In the genomic region with DNA sequence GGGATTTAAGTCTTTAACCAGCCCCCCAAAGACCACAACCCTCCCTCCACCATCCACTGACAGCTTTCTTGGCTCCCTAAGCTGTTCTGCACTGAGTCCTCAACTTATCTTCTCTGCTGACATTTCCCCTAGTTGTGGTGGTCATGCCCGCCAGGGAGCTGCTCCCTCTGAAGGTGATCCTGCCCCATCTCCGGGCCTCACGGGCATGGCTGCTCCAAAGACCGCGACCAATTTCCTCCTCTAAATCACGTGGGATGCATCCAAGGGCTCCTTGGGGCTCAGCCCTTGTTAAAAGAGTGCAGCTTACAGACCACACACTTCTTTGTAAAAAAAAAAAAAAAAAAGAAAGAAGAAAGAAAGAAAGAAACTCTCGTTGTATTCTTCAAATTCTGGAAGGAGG, we compare ENCODE assay signal across 10 cellular contexts. TPM values are rescaled to one million over a fixed set of nuclear protein-coding genes. Genes with fewer than 3 reads are reported as not detected.
DNase-seq lines count a peak whose midpoint lies in the region; ATAC-seq and TF ChIP-seq lines count a peak whose summit lies in the region.
"Had no signal": no experiment of that assay in that cellular context is flagged by ENCODE, and none has a peak within 500 bp of the region (broad histone marks: within the 10 kb centered on the region; RNA-seq: fewer than 3 reads in every experiment).

No MANE protein-coding gene starts in this region.

- peak overlapping the region; percentile 52 to 89 for H3K9ac ChIP-seq in colonic mucosa (ENCODE audit: low read depth in 2 of 2, low read length in 2 of 2)

- no peak for ATAC-seq in upper lobe of right lung
- ATAC-seq in HG02840 (IDR thresholded peaks at IDR 0.05; ENCODE audit: low FRiP score, unreplicated experiment) = no peak

- no peak for TF ChIP-seq CTCF in colonic mucosa (IDR thresholded peaks at IDR 0.05)
- no peak for TF ChIP-seq CTCF in upper lobe of right lung (IDR thresholded peaks at IDR 0.05)

- no peaks in the 10 kb centered on the region for H3K36me3 ChIP-seq in colonic mucosa
- peaks cover 0 to 5% of the 10 kb centered on the region in 2 donors for H3K36me3 ChIP-seq in muscle layer of duodenum (ENCODE audit: control insufficient read depth in 1 of 2, insufficient read depth in 2 of 2, low read length in 2 of 2)
- no peaks in the 10 kb centered on the region for H3K36me3 ChIP-seq in upper lobe of right lung
- H3K36me3 ChIP-seq in MG63 = no peaks in the 10 kb centered on the region

- DNase-seq in activated naive CD4-positive, alpha-beta T cell treated with anti-CD3 and anti-CD28 coated beads, Interleukin-2, amount 50 U/mL, for 16 hours = no peak
- DNase-seq in colonic mucosa (no peak), upper lobe of right lung (no peak), cerebellum (ENCODE audit: low spot score) (no peak), MG63 (no peak)
- DNase-seq: NCI-H69 had no signal

- peak overlapping the region; percentile 31 for H3K4me3 Mint-ChIP-seq in activated naive CD4-positive, alpha-beta T cell treated with anti-CD3 and anti-CD28 coated beads, Interleukin-2, amount 50 U/mL, for 24 hours

- H3K4me3 ChIP-seq in colonic mucosa (no peak overlapping the region), muscle layer of duodenum (ENCODE audit: low read depth in 1 of 2, low read length in 2 of 2) (no peak overlapping the region), upper lobe of right lung (no peak overlapping the region), MG63 (no peak overlapping the region)

- H3K27me3 ChIP-seq in colonic mucosa (no peaks in the 10 kb centered on the region), muscle layer of duodenum (ENCODE audit: low read depth, low read length) (no peaks in the 10 kb centered on the region), upper lobe of right lung (no peaks in the 10 kb centered on the region), MG63 (no peaks in the 10 kb centered on the region)

- H3K36me3 Mint-ChIP-seq in activated naive CD4-positive, alpha-beta T cell treated with anti-CD3 and anti-CD28 coated beads, Interleukin-2, amount 50 U/mL, for 24 hours = no peaks in the 10 kb centered on the region

- no peaks in the 10 kb centered on the region for H3K27me3 Mint-ChIP-seq in activated naive CD4-positive, alpha-beta T cell treated with anti-CD3 and anti-CD28 coated beads, Interleukin-2, amount 50 U/mL, for 24 hours

- H3K27ac Mint-ChIP-seq in activated naive CD4-positive, alpha-beta T cell treated with anti-CD3 and anti-CD28 coated beads, Interleukin-2, amount 50 U/mL, for 24 hours = peak overlapping the region; percentile 91

- peak overlapping the region; percentile 86 for H3K27ac ChIP-seq in colonic mucosa
- H3K27ac ChIP-seq in muscle layer of duodenum (ENCODE audit: low read length) = peak overlapping the region; percentile 91
- peak overlapping the region; percentile 88 for H3K27ac ChIP-seq in upper lobe of right lung

- H3K4me1 Mint-ChIP-seq in activated naive CD4-positive, alpha-beta T cell treated with anti-CD3 and anti-CD28 coated beads, Interleukin-2, amount 50 U/mL, for 24 hours = peaks cover 45% of the 10 kb centered on the region

- peaks cover 11% of the 10 kb centered on the region for H3K4me1 ChIP-seq in colonic mucosa
- peaks cover 9 to 22% of the 10 kb centered on the region in 2 donors for H3K4me1 ChIP-seq in muscle layer of duodenum (ENCODE audit: control insufficient read depth in 1 of 2, insufficient read depth in 2 of 2, low read length in 2 of 2)
- H3K4me1 ChIP-seq in upper lobe of right lung = peaks cover 37% of the 10 kb centered on the region

- intact Hi-C loops in colonic mucosa (cut with DNase I) (no loop called here), upper lobe of right lung (cut with DNase I) (no loop called here)

- H3K9me3 Mint-ChIP-seq in activated naive CD4-positive, alpha-beta T cell treated with anti-CD3 and anti-CD28 coated beads, Interleukin-2, amount 50 U/mL, for 24 hours = no peaks in the 10 kb centered on the region
- H3K9me3 Mint-ChIP-seq: activated naive CD4-positive, alpha-beta T cell treated with anti-CD3 and anti-CD28 coated beads, Interleukin-2, amount 50 U/mL, for 72 hours had no signal

- H3K9me3 ChIP-seq in colonic mucosa (no peaks in the 10 kb centered on the region), muscle layer of duodenum (ENCODE audit: control insufficient read depth in 1 of 2, low read length in 2 of 2) (no peaks in the 10 kb centered on the region), upper lobe of right lung (no peaks in the 10 kb centered on the region), MG63 (no peaks in the 10 kb centered on the region)

RNA-seq across cellular contexts. Expression of a gene that starts 27.1 kb away (rescaled TPM):
- 100 to 1,000 TPM; 106 to 299 TPM for total RNA-seq in colonic mucosa
- total RNA-seq in upper lobe of right lung = 247 TPM
- total RNA-seq in cerebellum = 35.0 TPM
- 38.8 and 40.4 TPM in 2 replicates for total RNA-seq in MG63 (2014; rRNA removed; shearing (Covaris generic); ENCODE audit: low replicate concordance)
